5 cellular contexts compared by ENCODE assay signal in genomic region chr19:12913871-12914690, GRCh38. TPM values are rescaled to one million over a fixed set of nuclear protein-coding genes. Genes with fewer than 3 reads are reported as not detected.
A peak's percentile ranks its signal among the peaks of the same experiment; 100 is the strongest.
DNase-seq lines count a peak whose midpoint lies in the region; ATAC-seq and TF ChIP-seq lines count a peak whose summit lies in the region.

No MANE protein-coding gene starts in this region.

- DNase-seq in NCI-H2029 (lab: John Stamatoyannopoulos, UW): peak; percentile 82
- peak; percentile 51 to 59 for DNase-seq in activated T-cell treated with anti-CD3 and anti-CD28 coated beads, Interleukin-2, amount 50 U/mL, for 72 hours
- DNase-seq in natural killer cell: peak; percentile 25
- DNase-seq in HuH-7 (ENCODE audit: low spot score): no peak
- DNase-seq in hepatic stellate cell (ENCODE audit: low spot score): no peak

- H3K4me3 Mint-ChIP-seq in activated T-cell treated with anti-CD3 and anti-CD28 coated beads, Interleukin-2, amount 50 U/mL, for 72 hours: peak overlapping the region; percentile 50 to 54
- peak overlapping the region; percentile 55 for H3K4me3 Mint-ChIP-seq in natural killer cell

- no peak for TF ChIP-seq CTCF in natural killer cell (IDR thresholded peaks at IDR 0.05)

- intact Hi-C loops in natural killer cell (cut with micrococcal nuclease): no loop called here

- peaks cover 0 to under 1% of the 10 kb centered on the region in 2 donors for H3K36me3 Mint-ChIP-seq in activated T-cell treated with anti-CD3 and anti-CD28 coated beads, Interleukin-2, amount 50 U/mL, for 72 hours (ENCODE audit: insufficient read depth in 2 of 2)
- no peaks in the 10 kb centered on the region for H3K36me3 Mint-ChIP-seq in natural killer cell

- ATAC-seq in activated T-cell treated with anti-CD3 and anti-CD28 coated beads, Interleukin-2, amount 50 U/mL, for 72 hours (replicated peaks in 1 of 2): peak; percentile 71 to 77
- ATAC-seq in natural killer cell: peak; percentile 75 to 84 (median 80)

- H3K9me3 Mint-ChIP-seq in activated T-cell treated with anti-CD3 and anti-CD28 coated beads, Interleukin-2, amount 50 U/mL, for 72 hours: no peaks in the 10 kb centered on the region
- H3K9me3 Mint-ChIP-seq in natural killer cell: no peaks in the 10 kb centered on the region

- H3K4me1 Mint-ChIP-seq in activated T-cell treated with anti-CD3 and anti-CD28 coated beads, Interleukin-2, amount 50 U/mL, for 72 hours (ENCODE audit: low read depth): peaks cover 38% of the 10 kb centered on the region
- peaks cover 13 to 21% of the 10 kb centered on the region in 2 donors for H3K4me1 Mint-ChIP-seq in natural killer cell

- H3K27me3 Mint-ChIP-seq in activated T-cell treated with anti-CD3 and anti-CD28 coated beads, Interleukin-2, amount 50 U/mL, for 72 hours (ENCODE audit: low read depth): no peaks in the 10 kb centered on the region
- no peaks in the 10 kb centered on the region for H3K27me3 Mint-ChIP-seq in natural killer cell (ENCODE audit: low read depth in 2 of 2)

- H3K27ac Mint-ChIP-seq in activated T-cell treated with anti-CD3 and anti-CD28 coated beads, Interleukin-2, amount 50 U/mL, for 72 hours: peak overlapping the region; percentile 94
- H3K27ac Mint-ChIP-seq in natural killer cell: peak overlapping the region; percentile 83 to 88

RNA-seq across cellular contexts. Expression of gene SYCE2, which starts 5.0 kb away (rescaled TPM):
- 1 to 10 TPM; 3.1 to 4.5 TPM for total RNA-seq in activated T-cell treated with anti-CD3 and anti-CD28 coated beads, Interleukin-2, amount 50 U/mL, for 72 hours
- total RNA-seq in natural killer cell: 1 to 10 TPM in 1 of 3 donors, under 1 TPM in 2; 0.88 to 2.2 (median 0.92) TPM

RNA-seq across cellular contexts. Expression of gene FARSA, which starts 19.4 kb away (rescaled TPM):
- 10 to 100 TPM; 63.4 to 70.4 TPM for total RNA-seq in activated T-cell treated with anti-CD3 and anti-CD28 coated beads, Interleukin-2, amount 50 U/mL, for 72 hours
- total RNA-seq in natural killer cell: 10 to 100 TPM; 29.3 to 34.5 (median 32.0) TPM

RNA-seq across cellular contexts. Expression of gene GCDH, which starts 23.1 kb away (rescaled TPM):
- total RNA-seq in activated T-cell treated with anti-CD3 and anti-CD28 coated beads, Interleukin-2, amount 50 U/mL, for 72 hours: 10 to 100 TPM; 23.2 to 25.1 TPM
- total RNA-seq in natural killer cell: 10 to 100 TPM; 35.9 to 41.7 (median 36.3) TPM

RNA-seq across cellular contexts. Expression of gene CALR, which starts 24.3 kb away (rescaled TPM):
- total RNA-seq in activated T-cell treated with anti-CD3 and anti-CD28 coated beads, Interleukin-2, amount 50 U/mL, for 72 hours: 100 to 1,000 TPM; 458 to 489 TPM
- total RNA-seq in natural killer cell: 100 to 1,000 TPM; 588 to 813 (median 763) TPM

RNA-seq across cellular contexts. Expression of gene KLF1, which starts 27.1 kb away (rescaled TPM):
- under 1 TPM; 0.19 to 0.58 TPM for total RNA-seq in activated T-cell treated with anti-CD3 and anti-CD28 coated beads, Interleukin-2, amount 50 U/mL, for 72 hours
- total RNA-seq in natural killer cell: not detected

Comparison
In these comparisons a context has a peak if more than half of its experiments do, and no peak if none do; other contexts are left out.
1. DNase-seq: peak in NCI-H2029 (single experiment), activated T-cell treated with anti-CD3 and anti-CD28 coated beads, Interleukin-2, amount 50 U/mL, for 72 hours (2 of 2) and natural killer cell (single experiment); none in HuH-7 (single experiment) and hepatic stellate cell (single experiment).